ENCODE assay signal across 17 cellular contexts in genomic region chr12:124586756-124587155, GRCh38. TPM values are rescaled to one million over a fixed set of nuclear protein-coding genes. Genes with fewer than 3 reads are reported as not detected.
A peak's percentile ranks its signal among the peaks of the same experiment; 100 is the strongest.
DNase-seq lines count a peak whose midpoint lies in the region; ATAC-seq and TF ChIP-seq lines count a peak whose summit lies in the region.
"Had no signal": no experiment of that assay in that cellular context is flagged by ENCODE, and none has a peak within 500 bp of the region (broad histone marks: within the 10 kb centered on the region; RNA-seq: fewer than 3 reads in every experiment).

No MANE protein-coding gene starts in this region.

- H3K27ac ChIP-seq in lower lobe of right lung = peak overlapping the region; percentile 20
- H3K27ac ChIP-seq: left ventricle myocardium inferior, SK-N-MC, thoracic aorta had no signal

- H3K4me1 Mint-ChIP-seq in Caco-2 (ENCODE audit: low read depth, unreplicated experiment) = peaks cover 6% of the 10 kb centered on the region
- H3K4me1 Mint-ChIP-seq: endodermal cell had no signal

- H3K36me3 ChIP-seq in Caco-2 (ENCODE audit: control insufficient read depth, insufficient read depth, low read length) (no peaks in the 10 kb centered on the region), lower lobe of right lung (no peaks in the 10 kb centered on the region)
- H3K36me3 ChIP-seq: left ventricle myocardium inferior, thoracic aorta had no signal

- H3K27me3 ChIP-seq in Caco-2 (replicated peaks; ENCODE audit: control insufficient read depth, insufficient read depth, low read length) = no peaks in the 10 kb centered on the region
- H3K27me3 ChIP-seq in lower lobe of right lung (ENCODE audit: low read depth) = no peaks in the 10 kb centered on the region

- BruUV-seq in Caco-2 (replicated peaks; lab: Mats Ljungman, UMichigan) = no TSS peak

- ATAC-seq in lower lobe of right lung (peak; percentile 64 to 90), HG03159 (IDR thresholded peaks at IDR 0.05; ENCODE audit: unreplicated experiment) (no peak), HG02610 (IDR thresholded peaks at IDR 0.05; ENCODE audit: unreplicated experiment) (no peak)
- ATAC-seq: activated CD8-positive, alpha-beta T cell treated with anti-CD3 and anti-CD28 coated beads, Interleukin-2, amount 10 ng/mL, durations not matched to agents 7 days and 5 days had no signal

- H3K4me3 ChIP-seq in Caco-2 (ENCODE audit: low read depth, low read length) = no peak overlapping the region
- no peak overlapping the region for H3K4me3 ChIP-seq in lower lobe of right lung
- H3K4me3 ChIP-seq: left ventricle myocardium inferior, SK-N-MC, thoracic aorta had no signal

- CTCF ChIA-PET in Caco-2 (lab: Charles Lee) = no interaction called here

- no peaks in the 10 kb centered on the region for H3K27me3 Mint-ChIP-seq in Caco-2 (ENCODE audit: insufficient read depth, unreplicated experiment)

- TF ChIP-seq CTCF in Caco-2 (IDR thresholded peaks at IDR 0.05; ENCODE audit: insufficient read depth in 1 of 2, low read depth in 1 of 2, low read length in 1 of 2, severe bottlenecking in 1 of 2, unreplicated experiment in 1 of 2) = no peak
- no peak for TF ChIP-seq CTCF in lower lobe of right lung (IDR thresholded peaks at IDR 0.05)

- H3K9me3 Mint-ChIP-seq in Caco-2 (ENCODE audit: unreplicated experiment) = peaks cover 20% of the 10 kb centered on the region

- peaks cover 7% of the 10 kb centered on the region for H3K36me3 Mint-ChIP-seq in Caco-2 (ENCODE audit: insufficient read depth, unreplicated experiment)

- no peak overlapping the region for H3K27ac Mint-ChIP-seq in Caco-2 (ENCODE audit: unreplicated experiment)
- H3K27ac Mint-ChIP-seq: activated CD8-positive, alpha-beta T cell treated with anti-CD3 and anti-CD28 coated beads, Interleukin-2, amount 10 ng/mL, durations not matched to agents 7 days and 5 days; endodermal cell had no signal

- intact Hi-C loops in Caco-2 (cut with micrococcal nuclease; ENCODE audit: unreplicated experiment) (loop anchor here (2.0 kb wide), 1 partner anchor 22 kb away; no protein-coding TSS in a partner anchor), lower lobe of right lung (cut with DNase I) (no loop called here)

- DNase-seq in Caco-2 (peak; percentile 62 to 68), NCI-H146 treated with DMSO at 0.1 percent for 48 hours (lab: John Stamatoyannopoulos, UW; ENCODE audit: unreplicated experiment) (peak; percentile 93), NCI-H69 (lab: John Stamatoyannopoulos, UW) (peak; percentile 95), lower lobe of right lung (peak; percentile 40), T-helper 1 cell (no peak), NCI-H1694 (lab: John Stamatoyannopoulos, UW) (no peak)
- DNase-seq: ACHN; activated CD8-positive, alpha-beta T cell treated with anti-CD3 and anti-CD28 coated beads, Interleukin-2, amount 10 ng/mL, durations not matched to agents 7 days and 5 days; caudate nucleus; endodermal cell; left ventricle myocardium inferior; stimulated activated CD4-positive, alpha-beta T cell treated with anti-CD3 and anti-CD28 coated beads, Interleukin-2, amount 100 ng/mL, for 24 hours had no signal

- H3K4me3 Mint-ChIP-seq in Caco-2 (ENCODE audit: unreplicated experiment) = peak overlapping the region; percentile 47
- H3K4me3 Mint-ChIP-seq: activated CD8-positive, alpha-beta T cell treated with anti-CD3 and anti-CD28 coated beads, Interleukin-2, amount 10 ng/mL, durations not matched to agents 7 days and 5 days; endodermal cell; nephron had no signal

- peaks cover 4% of the 10 kb centered on the region; the same call in 1 of the 2 replicates for H3K9me3 ChIP-seq in Caco-2
- H3K9me3 ChIP-seq in lower lobe of right lung = no peaks in the 10 kb centered on the region
- H3K9me3 ChIP-seq: thoracic aorta had no signal

- H3K4me1 ChIP-seq in Caco-2 (peaks cover 8% of the 10 kb centered on the region; the same call in 1 of the 2 replicates), lower lobe of right lung (peaks cover 20% of the 10 kb centered on the region)

- POLR2A ChIA-PET in Caco-2 (lab: Charles Lee) = no interaction called here

RNA-seq across cellular contexts. Expression of gene NCOR2, which starts 19.3 kb away (rescaled TPM):
- 243 and 250 TPM in 2 replicates for total RNA-seq in Caco-2 (2022)
- 318 TPM for total RNA-seq in lower lobe of right lung

Comparison
In these comparisons a context has a peak if more than half of its experiments do, and no peak if none do; other contexts are left out.
1. DNase-seq: peak in Caco-2 (2 of 2), NCI-H146 treated with DMSO at 0.1 percent for 48 hours (single experiment), NCI-H69 (single experiment) and lower lobe of right lung (single experiment); none in T-helper 1 cell (0 of 5) and NCI-H1694 (single experiment).
2. ATAC-seq: peak in lower lobe of right lung (2 of 2); none in HG03159 (single experiment) and HG02610 (single experiment).